Comparison of ENCODE assay signal across 15 cellular contexts in genomic region chr5:37576496-37576895, GRCh38.
"Had no signal": no experiment of that assay in that cellular context is flagged by ENCODE, and none has a peak within 500 bp of the region (broad histone marks: within the 10 kb centered on the region; RNA-seq: fewer than 3 reads in every experiment).

No MANE protein-coding gene starts in this region.

- H3K9me3 Mint-ChIP-seq: dendritic cell treated with granulocyte-macrophage colony-stimulating factor and Interleukin-4, amounts not matched to agents 40 ng/mL and 50 ng/mL, for 4 days; effector memory CD8-positive, alpha-beta T cell; naive thymus-derived CD8-positive, alpha-beta T cell; neural crest cell had no signal

- DNase-seq: effector memory CD8-positive, alpha-beta T cell; glutamatergic neuron; islet precursor cell; mammary epithelial cell; naive thymus-derived CD8-positive, alpha-beta T cell; posterior cingulate gyrus; sigmoid colon; stimulated activated naive CD4-positive, alpha-beta T cell treated with Interleukin-2 at 50 U/mL for 16 hours; trophoblast cell had no signal

- H3K27ac Mint-ChIP-seq: dendritic cell treated with granulocyte-macrophage colony-stimulating factor and Interleukin-4, amounts not matched to agents 40 ng/mL and 50 ng/mL, for 4 days; effector memory CD8-positive, alpha-beta T cell had no signal

- H3K4me3 ChIP-seq: esophagus muscularis mucosa, gastroesophageal sphincter, sigmoid colon, skin epidermis had no signal

- H3K27me3 ChIP-seq: esophagus muscularis mucosa, gastroesophageal sphincter, sigmoid colon had no signal

- H3K9me3 ChIP-seq: esophagus muscularis mucosa, gastroesophageal sphincter, sigmoid colon had no signal

- H3K4me1 Mint-ChIP-seq: neural crest cell had no signal

- H3K36me3 ChIP-seq: esophagus muscularis mucosa, gastroesophageal sphincter, sigmoid colon had no signal

- H3K27ac ChIP-seq: epithelial cell of prostate, esophagus muscularis mucosa, gastroesophageal sphincter, sigmoid colon, skin epidermis had no signal

- H3K27me3 Mint-ChIP-seq: dendritic cell treated with granulocyte-macrophage colony-stimulating factor and Interleukin-4, amounts not matched to agents 40 ng/mL and 50 ng/mL, for 4 days; effector memory CD8-positive, alpha-beta T cell; naive thymus-derived CD8-positive, alpha-beta T cell had no signal

- H3K4me1 ChIP-seq: esophagus muscularis mucosa, gastroesophageal sphincter, sigmoid colon had no signal

- H3K4me3 Mint-ChIP-seq: dendritic cell treated with granulocyte-macrophage colony-stimulating factor and Interleukin-4, amounts not matched to agents 40 ng/mL and 50 ng/mL, for 4 days; effector memory CD8-positive, alpha-beta T cell; naive thymus-derived CD8-positive, alpha-beta T cell; neural crest cell had no signal
